In genomic region chr4:53551963-53552362, GRCh38 we compare ENCODE assay signal across 23 cellular contexts. TPM values are rescaled to one million over a fixed set of nuclear protein-coding genes. Genes with fewer than 3 reads are reported as not detected.
A peak's percentile ranks its signal among the peaks of the same experiment; 100 is the strongest.
DNase-seq lines count a peak whose midpoint lies in the region; ATAC-seq lines count a peak whose summit lies in the region.
"Had no signal": no experiment of that assay in that cellular context is flagged by ENCODE, and none has a peak within 500 bp of the region (broad histone marks: within the 10 kb centered on the region; RNA-seq: fewer than 3 reads in every experiment).

No MANE protein-coding gene starts in this region.

- no peak overlapping the region for H3K4me2 ChIP-seq in trophoblast cell (ENCODE audit: low read length)

- no peak overlapping the region for H4K91ac ChIP-seq in trophoblast cell (ENCODE audit: low read depth, low read length)

- ATAC-seq in left cardiac atrium (no peak), Right ventricle myocardium inferior (no peak)
- ATAC-seq: CD8-positive, alpha-beta T cell had no signal

- no peak overlapping the region for H3K14ac ChIP-seq in trophoblast cell (ENCODE audit: low read length)

- no peak overlapping the region for H3K27ac ChIP-seq in trophoblast cell (ENCODE audit: low read depth, low read length)
- H3K27ac ChIP-seq: 22Rv1, HL-60, Peyer's patch, SJSA1 had no signal

- no peaks in the 10 kb centered on the region for H3K4me1 ChIP-seq in trophoblast cell (ENCODE audit: control insufficient read depth in 1 of 2, insufficient read depth in 2 of 2, low read length in 2 of 2)
- H3K4me1 ChIP-seq: SJSA1 had no signal

- no peak overlapping the region for H2BK120ac ChIP-seq in trophoblast cell (ENCODE audit: insufficient read depth, low read length, poor library complexity)

- H3K4ac ChIP-seq in trophoblast cell (ENCODE audit: low read depth, low read length), result no peak overlapping the region

- no CpG with 5 or more reads among the region's 6 CpGs for WGBS in trophoblast cell (ENCODE audit: extremely low coverage, insufficient coverage, insufficient read length)

- H3K4me3 ChIP-seq in trophoblast cell (ENCODE audit: low read depth, low read length), result no peak overlapping the region
- H3K4me3 ChIP-seq: Peyer's patch, SJSA1 had no signal

- H3K36me3 ChIP-seq in trophoblast cell (ENCODE audit: control insufficient read depth in 1 of 2, insufficient read depth in 2 of 2, low read length in 2 of 2), result no peaks in the 10 kb centered on the region
- H3K36me3 ChIP-seq: Peyer's patch, SJSA1 had no signal

- peak; percentile 29 for DNase-seq in left cardiac atrium
- DNase-seq in Right ventricle myocardium inferior (ENCODE audit: missing footprints), result no peak
- peak; percentile 15 for DNase-seq in HCEC 1CT
- DNase-seq in dermis microvascular lymphatic vessel endothelial cell (ENCODE audit: low read depth in 2 of 2), result peak; percentile 57 to 92
- peak; percentile 22 to 69 for DNase-seq in trophoblast cell
- DNase-seq in NCI-H510A treated with DMSO at 0.1 percent for 48 hours (lab: John Stamatoyannopoulos, UW), result no peak
- no peak for DNase-seq in stimulated activated CD4-positive, alpha-beta T cell treated with anti-CD3 and anti-CD28 coated beads, Interleukin-2, amount 100 ng/mL, for 24 hours
- DNase-seq in NCI-H2081 (lab: John Stamatoyannopoulos, UW), result no peak
- DNase-seq: CD8-positive, alpha-beta T cell; GF-D8; H9; KG1; NCI-H1105; NCI-H146; NCI-H2029 treated with DMSO at 0.1 percent for 48 hours; NCI-H2171; NCI-H345; NCI-H524 treated with DMSO at 0.1 percent for 48 hours; NCI-H82; Peyer's patch had no signal

- H4K8ac ChIP-seq in trophoblast cell (ENCODE audit: low read depth, low read length), result no peak overlapping the region

- no peak overlapping the region for H3K18ac ChIP-seq in trophoblast cell (ENCODE audit: low read length)

- no peak overlapping the region for H2BK12ac ChIP-seq in trophoblast cell (ENCODE audit: low read length)

- intact Hi-C loops in left cardiac atrium (cut with DNase I), result no loop called here
- intact Hi-C loops in Right ventricle myocardium inferior (cut with DNase I), result no loop called here

- H3K27me3 ChIP-seq in trophoblast cell (ENCODE audit: insufficient read depth, low read length), result no peaks in the 10 kb centered on the region
- H3K27me3 ChIP-seq: Peyer's patch, SJSA1 had no signal

- H2BK5ac ChIP-seq in trophoblast cell (ENCODE audit: low read depth, low read length, poor library complexity), result no peak overlapping the region

- no peaks in the 10 kb centered on the region for H3K79me1 ChIP-seq in trophoblast cell (ENCODE audit: low read length)

- no peaks in the 10 kb centered on the region for H3K9me3 ChIP-seq in trophoblast cell (ENCODE audit: insufficient read depth, low read depth, low read length)
- H3K9me3 ChIP-seq: Peyer's patch, SJSA1 had no signal

- H4K12ac ChIP-seq in trophoblast cell (ENCODE audit: low read depth, low read length), result no peak overlapping the region

- no peak overlapping the region for H2AK5ac ChIP-seq in trophoblast cell (ENCODE audit: low read length)

- H3K23ac ChIP-seq in trophoblast cell (ENCODE audit: low read length), result no peak overlapping the region

- H3K9ac ChIP-seq in trophoblast cell (ENCODE audit: low read length), result no peak overlapping the region

- no peaks in the 10 kb centered on the region for H3K79me2 ChIP-seq in trophoblast cell (ENCODE audit: control insufficient read depth, insufficient read depth, low read length, poor library complexity)

- no peak overlapping the region for H2AFZ ChIP-seq in trophoblast cell (ENCODE audit: insufficient read depth, low read length, poor library complexity)

RNA-seq across cellular contexts. Expression of gene LNX1, which starts 39.3 kb away (rescaled TPM):
- total RNA-seq in left cardiac atrium (10 to 100 TPM in 1 of 2 donors, 1 to 10 TPM in 1; 5.9 to 11.5 TPM), Right ventricle myocardium inferior (11.2 TPM), dermis microvascular lymphatic vessel endothelial cell (4.0 and 5.1 TPM in 2 replicates)
- polyA plus RNA-seq in trophoblast cell (2013), result 4.3 and 4.5 TPM in 2 replicates
- total RNA-seq: CD8-positive, alpha-beta T cell; SJSA1 had no signal

Comparison
In these comparisons a context has a peak if more than half of its experiments do, and no peak if none do; other contexts are left out.
1. DNase-seq: peak in left cardiac atrium (single experiment), HCEC 1CT (single experiment), dermis microvascular lymphatic vessel endothelial cell (2 of 2) and trophoblast cell (2 of 2); none in Right ventricle myocardium inferior (single experiment), NCI-H510A treated with DMSO at 0.1 percent for 48 hours (single experiment), stimulated activated CD4-positive, alpha-beta T cell treated with anti-CD3 and anti-CD28 coated beads, Interleukin-2, amount 100 ng/mL, for 24 hours (0 of 2) and NCI-H2081 (0 of 2).